In the genomic region with DNA sequence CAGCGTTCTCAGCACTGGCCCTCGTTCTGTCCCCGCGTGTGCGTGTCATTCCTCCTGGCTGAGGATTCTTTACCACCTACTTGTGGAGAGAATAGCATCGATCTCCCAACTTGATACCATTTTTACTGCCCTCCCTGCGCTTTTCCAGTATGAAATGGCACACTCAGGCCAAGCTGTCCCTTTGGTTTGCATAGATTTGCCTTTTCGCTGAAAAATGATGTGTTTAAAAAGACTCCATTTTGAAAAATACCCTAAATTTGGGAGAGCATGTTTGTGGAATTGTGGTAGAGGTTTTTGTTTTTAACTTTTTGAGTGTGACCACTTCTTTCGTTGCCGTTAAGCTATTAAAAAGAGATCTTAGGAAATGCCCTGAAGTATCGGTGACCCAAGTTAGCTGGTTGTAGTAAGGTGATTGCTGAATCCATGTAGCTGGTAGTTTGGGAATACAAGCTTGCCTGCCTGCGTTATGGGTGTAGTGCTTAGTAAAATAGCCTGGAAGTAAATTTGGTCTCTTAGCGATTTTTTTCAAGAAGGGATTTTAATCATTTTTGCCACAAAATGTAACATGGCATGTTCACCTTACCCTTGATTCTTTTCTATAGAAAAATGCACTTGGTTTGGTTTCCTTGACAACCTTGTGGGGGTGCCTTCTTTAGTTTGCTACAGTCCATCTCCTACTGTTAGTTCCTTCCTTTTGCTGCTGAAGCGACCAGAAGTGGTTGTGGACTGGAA, we compare ENCODE assay signal across 7 cellular contexts. TPM values are rescaled to one million over a fixed set of nuclear protein-coding genes. Genes with fewer than 3 reads are reported as not detected.
A peak's percentile ranks its signal among the peaks of the same experiment; 100 is the strongest.
DNase-seq lines count a peak whose midpoint lies in the region; FAIRE-seq and TF ChIP-seq lines count a peak whose summit lies in the region.

No MANE protein-coding gene starts in this region.

- H3K27ac Mint-ChIP-seq in activated naive CD8-positive, alpha-beta T cell treated with anti-CD3 and anti-CD28 coated beads for 36 hours = peak overlapping the region; percentile 85
- H3K27ac Mint-ChIP-seq in immature natural killer cell = peak overlapping the region; percentile 68 to 94 (median 84)

- H3K36me3 Mint-ChIP-seq in activated naive CD8-positive, alpha-beta T cell treated with anti-CD3 and anti-CD28 coated beads for 36 hours = peaks cover 8% of the 10 kb centered on the region
- H3K36me3 Mint-ChIP-seq in immature natural killer cell = no peaks in the 10 kb centered on the region

- 15 to 19% methylated on average over 14 of the region's 14 CpGs for WGBS in testis, 2 donors

- peak; percentile 59 for FAIRE-seq in GM12891 (lab: Jason Lieb, UNC)

- H3K4me1 ChIP-seq in testis = peaks cover 10% of the 10 kb centered on the region

- intact Hi-C loops in testis (cut with DNase I; ENCODE audit: low total_unique reads) = no loop called here

- TF ChIP-seq CTCF in testis (IDR thresholded peaks at IDR 0.05) = no peak

- peak overlapping the region; percentile 88 for H3K4me3 Mint-ChIP-seq in activated naive CD8-positive, alpha-beta T cell treated with anti-CD3 and anti-CD28 coated beads for 36 hours
- H3K4me3 Mint-ChIP-seq in immature natural killer cell = peak overlapping the region; percentile 85 to 92 (median 87)

- no peaks in the 10 kb centered on the region for H3K36me3 ChIP-seq in testis (ENCODE audit: low read depth, missing control alignments)

- H3K27ac ChIP-seq in testis = peak overlapping the region; percentile 88 to 95

- H3K27me3 Mint-ChIP-seq in activated naive CD8-positive, alpha-beta T cell treated with anti-CD3 and anti-CD28 coated beads for 36 hours = no peaks in the 10 kb centered on the region
- peaks cover 5 to 16% (median 12%) of the 10 kb centered on the region in 3 donors for H3K27me3 Mint-ChIP-seq in immature natural killer cell (ENCODE audit: low read depth in 3 of 3)

- no peaks in the 10 kb centered on the region for H3K9me3 Mint-ChIP-seq in activated naive CD8-positive, alpha-beta T cell treated with anti-CD3 and anti-CD28 coated beads for 36 hours
- no peaks in the 10 kb centered on the region for H3K9me3 Mint-ChIP-seq in immature natural killer cell

- peak overlapping the region; percentile 65 for H3K4me3 ChIP-seq in Jurkat, Clone E6-1 (ENCODE audit: low read length)
- H3K4me3 ChIP-seq in testis = peak overlapping the region; percentile 98

- H3K4me1 Mint-ChIP-seq in activated naive CD8-positive, alpha-beta T cell treated with anti-CD3 and anti-CD28 coated beads for 36 hours = peaks cover 26% of the 10 kb centered on the region
- H3K4me1 Mint-ChIP-seq in immature natural killer cell = peaks cover 16% of the 10 kb centered on the region in 2 donors

- TF ChIP-seq POLR2A in GM12891 (IDR thresholded peaks at IDR 0.05; ENCODE audit: low read depth, low read length) (no peak), testis (IDR thresholded peaks at IDR 0.05) (no peak)

- DNase-seq in GM12891 (ENCODE audit: insufficient read length, low spot score) (no peak), immature natural killer cell (peak in 1 of 3 donors; percentile 20), testis (no peak), iPS-NIHi11 (ENCODE audit: low spot score) (no peak), A172 (ENCODE audit: low spot score) (no peak)
- no peak for DNase-seq in Jurkat, Clone E6-1 (ENCODE audit: low read depth, low spot score)
- DNase-seq in activated naive CD8-positive, alpha-beta T cell treated with anti-CD3 and anti-CD28 coated beads for 36 hours = no peak

- H3K9me3 ChIP-seq in testis = no peaks in the 10 kb centered on the region

- no peaks in the 10 kb centered on the region for H3K27me3 ChIP-seq in testis

TF ChIP-seq in GM12891, 5 proteins besides CTCF, POLR2A, EP300 and RAD21:
- TF ChIP-seq TAF1 (IDR thresholded peaks at IDR 0.05; ENCODE audit: low read depth, low read length) = no peak
- no peak for TF ChIP-seq POLR2AphosphoS5 (IDR thresholded peaks at IDR 0.05; ENCODE audit: low read depth, low read length)
- TF ChIP-seq PAX5 (IDR thresholded peaks at IDR 0.05; ENCODE audit: insufficient read depth, low read length, severe bottlenecking) = no peak
- no peak for TF ChIP-seq SPI1 (IDR thresholded peaks at IDR 0.05; ENCODE audit: low read depth, low read length)
- TF ChIP-seq POU2F2 (IDR thresholded peaks at IDR 0.05; ENCODE audit: low read depth, low read length) = no peak

RNA-seq across cellular contexts. Expression of gene ACTR3B, which starts 1.0 kb away (rescaled TPM):
- polyA plus RNA-seq in GM12891 (2012; ENCODE audit: low read depth, missing spikeins) = 7.1 TPM
- polyA plus RNA-seq in Jurkat, Clone E6-1 (2012; ENCODE audit: insufficient read depth, insufficient read length) = 10.1 TPM
- 10 to 100 TPM; 10.8 to 11.5 TPM for total RNA-seq in activated naive CD8-positive, alpha-beta T cell treated with anti-CD3 and anti-CD28 coated beads for 36 hours
- polyA plus RNA-seq in immature natural killer cell (1 to 10 TPM; 5.3 to 8.1 (median 7.5) TPM), testis (ENCODE audit: insufficient read depth, low read depth, low replicate concordance) (25.7 TPM)
- 10 to 100 TPM; 20.6 to 30.2 TPM for total RNA-seq in testis
- 2.6 and 6.4 TPM in 2 replicates for total RNA-seq in A172 (2014; rRNA removed; shearing (Covaris generic))
